7 cellular contexts compared by ENCODE assay signal in genomic region chrX:76550016-76550415, GRCh38.
"Had no signal": no experiment of that assay in that cellular context is flagged by ENCODE, and none has a peak within 500 bp of the region (broad histone marks: within the 10 kb centered on the region; RNA-seq: fewer than 3 reads in every experiment).

No MANE protein-coding gene starts in this region.

- H3K27ac ChIP-seq: HL-60 had no signal

- ATAC-seq: K562 had no signal

- H3K4me1 Mint-ChIP-seq: IgD-negative memory B cell had no signal

- H3K4me3 ChIP-seq: K562 had no signal

- H3K27me3 Mint-ChIP-seq: IgD-negative memory B cell had no signal

- H3K4me3 Mint-ChIP-seq: IgD-negative memory B cell had no signal

- H3K36me3 Mint-ChIP-seq: IgD-negative memory B cell had no signal

- DNase-seq: IMR-90, KBM-7, KG1 had no signal

- FAIRE-seq: HTR-8/SVneo, K562 had no signal

- H3K27ac Mint-ChIP-seq: IgD-negative memory B cell had no signal
